ENCODE assay signal across 15 cellular contexts in the genomic region with DNA sequence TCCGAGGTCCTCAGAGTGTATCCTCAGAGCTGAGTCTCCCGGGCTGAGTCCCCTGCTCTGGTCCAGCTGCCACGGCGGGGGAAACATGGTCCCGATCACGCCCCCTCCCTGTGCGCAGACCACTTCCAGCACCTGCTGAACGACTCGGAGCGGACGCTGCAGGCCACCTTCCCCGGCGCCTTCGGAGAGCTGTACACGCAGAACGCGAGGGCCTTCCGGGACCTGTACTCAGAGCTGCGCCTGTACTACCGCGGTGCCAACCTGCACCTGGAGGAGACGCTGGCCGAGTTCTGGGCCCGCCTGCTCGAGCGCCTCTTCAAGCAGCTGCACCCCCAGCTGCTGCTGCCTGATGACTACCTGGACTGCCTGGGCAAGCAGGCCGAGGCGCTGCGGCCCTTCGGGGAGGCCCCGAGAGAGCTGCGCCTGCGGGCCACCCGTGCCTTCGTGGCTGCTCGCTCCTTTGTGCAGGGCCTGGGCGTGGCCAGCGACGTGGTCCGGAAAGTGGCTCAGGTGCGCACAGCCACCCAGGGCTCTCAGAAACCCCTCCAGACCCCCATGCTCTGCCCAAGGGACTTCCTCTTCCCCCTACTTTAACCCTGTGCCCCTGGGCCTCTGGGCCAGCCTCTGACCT. TPM values are rescaled to one million over a fixed set of nuclear protein-coding genes. Genes with fewer than 3 reads are reported as not detected.
DNase-seq lines count a peak whose midpoint lies in the region; ATAC-seq, FAIRE-seq and TF ChIP-seq lines count a peak whose summit lies in the region.
"Had no signal": no experiment of that assay in that cellular context is flagged by ENCODE, and none has a peak within 500 bp of the region (broad histone marks: within the 10 kb centered on the region; RNA-seq: fewer than 3 reads in every experiment).

No MANE protein-coding gene starts in this region.

- no peak for TF ChIP-seq POLR2A in adrenal gland (IDR thresholded peaks at IDR 0.05)
- TF ChIP-seq POLR2A in HepG2 (IDR thresholded peaks at IDR 0.05; ENCODE audit: insufficient read depth in 1 of 2, low read depth in 2 of 2, low read length in 2 of 2), result no peak

- H3K9me3 ChIP-seq in adrenal gland (replicated peaks in 1 of 3) (no peaks in the 10 kb centered on the region), HepG2 (ENCODE audit: low read length) (no peaks in the 10 kb centered on the region)

- H3K4me1 ChIP-seq in adrenal gland (replicated peaks in 1 of 2) (peaks cover 6 to 10% of the 10 kb centered on the region in 2 donors), HepG2 (ENCODE audit: insufficient read depth, low read length) (peaks cover 39% of the 10 kb centered on the region)

- no peak for TF ChIP-seq EP300 in HepG2 (IDR thresholded peaks at IDR 0.05; ENCODE audit: low read depth in 2 of 2, low read length in 2 of 2)
- TF ChIP-seq EP300 in HepG2 (CRISPR knock-in tag; IDR thresholded peaks at IDR 0.05; ENCODE audit: borderline replicate concordance), result no peak

- WGBS in adrenal gland, 4 donors, result 94 to 97% (median 95%) methylated on average over 20 to 41 of the region's 41 CpGs
- WGBS in HepG2 (ENCODE audit: low lambda C conversion rate), result 90% methylated on average over 37 of the region's 41 CpGs

- ATAC-seq in HepG2, result no peak
- no peak for ATAC-seq in HG03442 (IDR thresholded peaks at IDR 0.05; ENCODE audit: unreplicated experiment)
- ATAC-seq: HCT116 had no signal

- H3K27me3 ChIP-seq in adrenal gland, result no peaks in the 10 kb centered on the region
- H3K27me3 ChIP-seq in HepG2 (ENCODE audit: control insufficient read depth in 1 of 2, insufficient read depth in 2 of 2, low read length in 2 of 2), result peaks cover 4 to 7% of the 10 kb centered on the region in 2 experiments; a peak in 4 of 5 replicates

- in situ Hi-C loops in HepG2 (cut with HindIII; ENCODE audit: extremely low pct_ligation_motif_present, low pct_unique_long_range_greater_than_20kb), result no loop called here

- no peak overlapping the region for H2AFZ ChIP-seq in HepG2 (ENCODE audit: low read length)

- H3K4me3 ChIP-seq in adrenal gland (no peak overlapping the region), HepG2 (replicated peaks in 1 of 3; ENCODE audit: insufficient read depth in 1 of 3, low read depth in 2 of 3, low read length in 3 of 3) (no peak overlapping the region)

- no peaks in the 10 kb centered on the region; the same call in 1 of the 2 replicates for H4K20me1 ChIP-seq in HepG2 (ENCODE audit: insufficient read depth, low read length)

- no peak for FAIRE-seq in HepG2 (lab: Jason Lieb, UNC)

- H3K9ac ChIP-seq in HepG2 (ENCODE audit: insufficient read depth, low read depth, low read length), result no peak overlapping the region

- peaks cover 0 to 29% of the 10 kb centered on the region in 2 donors for H3K36me3 ChIP-seq in adrenal gland (replicated peaks in 1 of 2)
- no peaks in the 10 kb centered on the region for H3K36me3 ChIP-seq in HepG2 (replicated peaks in 1 of 2; ENCODE audit: control insufficient read depth in 1 of 2, insufficient read depth in 2 of 2, low read length in 2 of 2)

- no peaks in the 10 kb centered on the region for H3K79me2 ChIP-seq in HepG2 (ENCODE audit: insufficient read depth, low read length)

- DNase-seq in activated gamma-delta T cell treated with Interleukin-2 at 50 U/mL for 16 hours (peak; percentile 2), activated gamma-delta T cell (lab: John Stamatoyannopoulos, UW) (no peak), adrenal gland (peak in 5 of 7 donors; percentile 6 to 52 (median 13)), HepG2 (ENCODE audit: low spot score) (no peak), NCI-H1417 (lab: John Stamatoyannopoulos, UW) (no peak), GM19240 (ENCODE audit: insufficient read length, low spot score) (no peak)
- DNase-seq in stimulated activated CD8-positive, alpha-beta memory T cell treated with anti-CD3 and anti-CD28 coated beads, Interleukin-4, amount 100 ng/mL, for 48 hours, result peak; percentile 16
- DNase-seq: activated CD4-positive, alpha-beta memory T cell treated with anti-CD3 and anti-CD28 coated beads, Interleukin-2, amount 10 ng/mL, durations not matched to agents 7 days and 5 days; cerebellar nuclear complex; NCI-H2029; NCI-H774 had no signal

- CTCF ChIA-PET in HepG2 (lab: Yijun Ruan, JAX; ENCODE audit: low intra/inter-chr PET ratio, low total read pairs), result no interaction called here

- intact Hi-C loops in adrenal gland (cut with DNase I), result no loop called here
- intact Hi-C loops in HepG2 (cut with micrococcal nuclease; ENCODE audit: unreplicated experiment), result no loop called here

- BruUV-seq in HepG2 (replicated peaks; lab: Mats Ljungman, UMichigan), result no TSS peak

- TF ChIP-seq CTCF in adrenal gland (IDR thresholded peaks at IDR 0.05) (no peak), HepG2 (CRISPR knock-in tag; IDR thresholded peaks at IDR 0.05) (no peak)

- POLR2A ChIA-PET in HepG2 (lab: Yijun Ruan, JAX), result no interaction called here

- no peak for TF ChIP-seq RAD21 in HepG2 (CRISPR knock-in tag; IDR thresholded peaks at IDR 0.05)

- H3K27ac ChIP-seq in adrenal gland (no peak overlapping the region), HepG2 (ENCODE audit: extremely low read length, insufficient read depth, low read length) (no peak overlapping the region)
- H3K27ac ChIP-seq: epithelial cell of prostate, HL-60 had no signal

- H3K4me2 ChIP-seq in HepG2 (ENCODE audit: low read depth, low read length), result no peak overlapping the region

TF ChIP-seq in HepG2, 621 proteins besides CTCF, POLR2A, EP300 and RAD21:
- TF ChIP-seq, protein P1, sequence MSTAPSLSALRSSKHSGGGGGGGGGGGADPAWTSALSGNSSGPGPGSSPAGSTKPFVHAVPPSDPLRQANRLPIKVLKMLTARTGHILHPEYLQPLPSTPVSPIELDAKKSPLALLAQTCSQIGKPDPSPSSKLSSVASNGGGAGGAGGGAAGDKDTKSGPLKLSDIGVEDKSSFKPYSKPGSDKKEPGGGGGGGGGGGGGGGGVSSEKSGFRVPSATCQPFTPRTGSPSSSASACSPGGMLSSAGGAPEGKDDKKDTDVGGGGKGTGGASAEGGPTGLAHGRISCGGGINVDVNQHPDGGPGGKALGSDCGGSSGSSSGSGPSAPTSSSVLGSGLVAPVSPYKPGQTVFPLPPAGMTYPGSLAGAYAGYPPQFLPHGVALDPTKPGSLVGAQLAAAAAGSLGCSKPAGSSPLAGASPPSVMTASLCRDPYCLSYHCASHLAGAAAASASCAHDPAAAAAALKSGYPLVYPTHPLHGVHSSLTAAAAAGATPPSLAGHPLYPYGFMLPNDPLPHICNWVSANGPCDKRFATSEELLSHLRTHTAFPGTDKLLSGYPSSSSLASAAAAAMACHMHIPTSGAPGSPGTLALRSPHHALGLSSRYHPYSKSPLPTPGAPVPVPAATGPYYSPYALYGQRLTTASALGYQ (CRISPR knock-in tag; IDR thresholded peaks at IDR 0.05), result no peak
- TF ChIP-seq POLR2G (IDR thresholded peaks at IDR 0.05; ENCODE audit: low read depth, low read length) (peak; percentile 10; the same call in 1 of the 2 replicates), ZNF451 (CRISPR knock-in tag; IDR thresholded peaks at IDR 0.05) (no peak)

RNA-seq across cellular contexts. Expression of gene GPC1, which starts 26.7 kb away (rescaled TPM):
- total RNA-seq in adrenal gland, result 100 to 1,000 TPM in 7 of 8 donors, 10 to 100 TPM in 1; 75.1 to 202 (median 143) TPM
- polyA plus RNA-seq in adrenal gland, result 10 to 100 TPM; 13.4 to 97.6 (median 70.9) TPM
- 2.1 and 5.5 TPM in 2 replicates for total RNA-seq in HepG2 (2016; rRNA removed; fragmentation: Illumina TruSeq; extraction: Trizol)
- 0.91 and 1.6 TPM in 2 replicates for total RNA-seq in HepG2 (2016; cell fraction: cytosol; rRNA removed; fragmentation: Illumina TruSeq; extraction: Trizol; ENCODE audit: low read depth)
- 1.8 and 5.2 TPM in 2 replicates for total RNA-seq in HepG2 (2016; cell fraction: insoluble cytoplasmic fraction; rRNA removed; fragmentation: Illumina TruSeq; extraction: Trizol)
- total RNA-seq in HepG2 (2016; cell fraction: membrane; rRNA removed; fragmentation: Illumina TruSeq; extraction: Trizol), result 1.9 and 2.0 TPM in 2 replicates
- total RNA-seq in HepG2 (2016; cell fraction: nucleus; rRNA removed; fragmentation: Illumina TruSeq; extraction: Trizol), result 5.4 and 7.0 TPM in 2 replicates
- polyA plus RNA-seq in HepG2 (2011; rRNA removed), result 4.0 and 4.8 TPM in 2 replicates
- 2.4 and 5.8 TPM in 2 replicates for polyA plus RNA-seq in HepG2 (2011; cell fraction: cytosol; rRNA removed)
- polyA plus RNA-seq in HepG2 (2011; cell fraction: nucleus; rRNA removed), result 6.0 and 8.9 TPM in 2 replicates
- polyA plus RNA-seq in HepG2 (2012), result 1.1 and 2.2 TPM in 2 replicates
- 1.3 and 1.7 TPM in 2 replicates for polyA plus RNA-seq in HepG2 (2016; cell fraction: cytosol; fragmentation: Illumina TruSeq; extraction: Trizol; ENCODE audit: low read depth)
- 3.2 and 3.7 TPM in 2 replicates for polyA plus RNA-seq in HepG2 (2016; cell fraction: insoluble cytoplasmic fraction; fragmentation: Illumina TruSeq; extraction: Trizol; ENCODE audit: low read depth)
- 2.1 and 3.5 TPM in 2 replicates for polyA plus RNA-seq in HepG2 (2016; cell fraction: membrane; fragmentation: Illumina TruSeq; extraction: Trizol; ENCODE audit: low read depth)
- polyA plus RNA-seq in HepG2 (2016; cell fraction: nucleus; fragmentation: Illumina TruSeq; extraction: Trizol; ENCODE audit: insufficient read depth, low read depth), result 12.8 and 13.1 TPM in 2 replicates
- 9.2 and 40.8 TPM in 2 replicates for polyA minus RNA-seq in HepG2 (2011; rRNA and poly(A)+ RNA removed; ENCODE audit: low replicate concordance)
- 7.8 and 8.3 TPM in 2 replicates for polyA minus RNA-seq in HepG2 (2011; cell fraction: cytosol; rRNA and poly(A)+ RNA removed)
- polyA minus RNA-seq in HepG2 (2011; cell fraction: nucleus; rRNA and poly(A)+ RNA removed), result 2.1 and 4.8 TPM in 2 replicates

Comparison
In these comparisons a context has a peak if more than half of its experiments do, and no peak if none do; other contexts are left out.
1. DNase-seq: peak in activated gamma-delta T cell treated with Interleukin-2 at 50 U/mL for 16 hours (single experiment), adrenal gland (5 of 7) and stimulated activated CD8-positive, alpha-beta memory T cell treated with anti-CD3 and anti-CD28 coated beads, Interleukin-4, amount 100 ng/mL, for 48 hours (single experiment); none in activated gamma-delta T cell (single experiment), HepG2 (single experiment), NCI-H1417 (0 of 3) and GM19240 (single experiment).
2. RNA of gene GPC1, which starts 26.7 kb away (total RNA-seq): 75.1 to 202 TPM in adrenal gland; 0.91 to 7.0 TPM in HepG2; every median in the first group is over 4 times any median in the second.